16 cellular contexts compared by ENCODE assay signal in genomic region chr15:63447277-63447676, GRCh38. TPM values are rescaled to one million over a fixed set of nuclear protein-coding genes. Genes with fewer than 3 reads are reported as not detected.
A peak's percentile ranks its signal among the peaks of the same experiment; 100 is the strongest.
DNase-seq lines count a peak whose midpoint lies in the region; ATAC-seq and TF ChIP-seq lines count a peak whose summit lies in the region.
"Had no signal": no experiment of that assay in that cellular context is flagged by ENCODE, and none has a peak within 500 bp of the region (broad histone marks: within the 10 kb centered on the region; RNA-seq: fewer than 3 reads in every experiment).

No MANE protein-coding gene starts in this region.

- no peak overlapping the region for H3K4me3 ChIP-seq in HEK293 (ENCODE audit: low read depth, low read length)
- no peak overlapping the region for H3K4me3 ChIP-seq in stomach
- H3K4me3 ChIP-seq: colonic mucosa had no signal

- peak overlapping the region in 4 of 7 donors; percentile 65 to 85 (median 78) for H3K27ac Mint-ChIP-seq in CD14-positive monocyte
- no peak overlapping the region for H3K27ac Mint-ChIP-seq in stimulated activated naive CD8-positive, alpha-beta T cell treated with anti-CD3 and anti-CD28 coated beads, Interleukin-15, amount 100 ng/mL, for 72 hours
- H3K27ac Mint-ChIP-seq: B cell; stimulated activated effector memory CD8-positive, alpha-beta T cell treated with anti-CD3 and anti-CD28 coated beads, Interleukin-12 subunit alpha, Interleukin-12 subunit beta, amount 100 ng/mL, for 72 hours had no signal

- H3K27me3 Mint-ChIP-seq in CD14-positive monocyte (ENCODE audit: low read depth in 3 of 3): no peaks in the 10 kb centered on the region
- H3K27me3 Mint-ChIP-seq in stimulated activated naive CD8-positive, alpha-beta T cell treated with anti-CD3 and anti-CD28 coated beads, Interleukin-15, amount 100 ng/mL, for 72 hours: no peaks in the 10 kb centered on the region

- TF ChIP-seq EP300 in stomach (IDR thresholded peaks at IDR 0.05): no peak

- DNase-seq in CD14-positive monocyte (ENCODE audit: low spot score) (no peak), NCI-H2107 (lab: John Stamatoyannopoulos, UW) (peak; percentile 18), SHP77 (lab: John Stamatoyannopoulos, UW) (peak; percentile 32 to 51), stomach (no peak)
- no peak for DNase-seq in stimulated activated naive CD8-positive, alpha-beta T cell treated with anti-CD3 and anti-CD28 coated beads, Interleukin-15, amount 100 ng/mL, for 72 hours
- DNase-seq: activated naive CD4-positive, alpha-beta T cell; colonic mucosa; glutamatergic neuron; KBM-7; midbrain had no signal

- TF ChIP-seq CTCF in CD14-positive monocyte (IDR thresholded peaks at IDR 0.05) (no peak), HEK293 (tag by site-specific recombination; IDR thresholded peaks at IDR 0.05) (no peak), stomach (IDR thresholded peaks at IDR 0.05) (no peak)

- peaks cover 8% of the 10 kb centered on the region for H3K4me1 ChIP-seq in HEK293 (ENCODE audit: control insufficient read depth, insufficient read depth, low read length)
- H3K4me1 ChIP-seq in stomach: peaks cover 0 to 21% (median 7%) of the 10 kb centered on the region in 4 donors

- H3K27ac ChIP-seq in HEK293 (ENCODE audit: extremely low read depth, low read depth, low read length): no peak overlapping the region
- no peak overlapping the region for H3K27ac ChIP-seq in stomach
- H3K27ac ChIP-seq: colonic mucosa had no signal

- no peak for ATAC-seq in GM18907 (IDR thresholded peaks at IDR 0.05; ENCODE audit: unreplicated experiment)
- no peak for ATAC-seq in stimulated activated naive CD8-positive, alpha-beta T cell treated with anti-CD3 and anti-CD28 coated beads, Interleukin-15, amount 100 ng/mL, for 72 hours
- ATAC-seq: HCT116; Panc1; stimulated activated effector memory CD8-positive, alpha-beta T cell treated with anti-CD3 and anti-CD28 coated beads, Interleukin-12 subunit alpha, Interleukin-12 subunit beta, amount 100 ng/mL, for 72 hours had no signal

- no peaks in the 10 kb centered on the region for H3K9me3 ChIP-seq in HEK293 (ENCODE audit: control insufficient read depth, insufficient read depth, low read depth, low read length)
- H3K9me3 ChIP-seq in stomach: no peaks in the 10 kb centered on the region
- H3K9me3 ChIP-seq: colonic mucosa had no signal

- no peak for TF ChIP-seq POLR2A in stomach (IDR thresholded peaks at IDR 0.05)

- H3K36me3 ChIP-seq in HEK293 (ENCODE audit: control insufficient read depth in 2 of 2, insufficient read depth in 1 of 2, low read length in 2 of 2) (no peaks in the 10 kb centered on the region), stomach (no peaks in the 10 kb centered on the region)
- H3K36me3 ChIP-seq: colonic mucosa had no signal

- H3K9me3 Mint-ChIP-seq in CD14-positive monocyte: peaks cover 0 to 5% (median 2%) of the 10 kb centered on the region in 7 donors
- H3K9me3 Mint-ChIP-seq in stimulated activated naive CD8-positive, alpha-beta T cell treated with anti-CD3 and anti-CD28 coated beads, Interleukin-15, amount 100 ng/mL, for 72 hours: no peaks in the 10 kb centered on the region
- H3K9me3 Mint-ChIP-seq: stimulated activated effector memory CD8-positive, alpha-beta T cell treated with anti-CD3 and anti-CD28 coated beads, Interleukin-12 subunit alpha, Interleukin-12 subunit beta, amount 100 ng/mL, for 72 hours had no signal

- intact Hi-C loops in CD14-positive monocyte (cut with micrococcal nuclease): no loop called here
- intact Hi-C loops in stomach (cut with DNase I; ENCODE audit: low total_unique reads): no loop called here

- no peak overlapping the region for H3K4me3 Mint-ChIP-seq in CD14-positive monocyte
- H3K4me3 Mint-ChIP-seq in stimulated activated naive CD8-positive, alpha-beta T cell treated with anti-CD3 and anti-CD28 coated beads, Interleukin-15, amount 100 ng/mL, for 72 hours: no peak overlapping the region
- H3K4me3 Mint-ChIP-seq: B cell; stimulated activated effector memory CD8-positive, alpha-beta T cell treated with anti-CD3 and anti-CD28 coated beads, Interleukin-12 subunit alpha, Interleukin-12 subunit beta, amount 100 ng/mL, for 72 hours had no signal

- H3K4me1 Mint-ChIP-seq in CD14-positive monocyte: peaks cover 39% of the 10 kb centered on the region
- peaks cover 34% of the 10 kb centered on the region for H3K4me1 Mint-ChIP-seq in stimulated activated naive CD8-positive, alpha-beta T cell treated with anti-CD3 and anti-CD28 coated beads, Interleukin-15, amount 100 ng/mL, for 72 hours

- H3K27me3 ChIP-seq in stomach: no peaks in the 10 kb centered on the region
- H3K27me3 ChIP-seq: colonic mucosa had no signal

- POLR2A ChIA-PET in HEK293 (lab: Yijun Ruan, JAX): no interaction called here

- no peaks in the 10 kb centered on the region for H3K36me3 Mint-ChIP-seq in CD14-positive monocyte
- H3K36me3 Mint-ChIP-seq: stimulated activated effector memory CD8-positive, alpha-beta T cell treated with anti-CD3 and anti-CD28 coated beads, Interleukin-12 subunit alpha, Interleukin-12 subunit beta, amount 100 ng/mL, for 72 hours had no signal

- 84 to 96% (median 95%) methylated on average over 2 of the region's 2 CpGs for WGBS in stomach, 5 donors

- CTCF ChIA-PET in HEK293 (lab: Yijun Ruan, JAX): interaction anchor here (0.9 to 1.0 kb wide), 3 partner anchors 10 to 20 kb away, joined by 3 to 4 read pairs (median 3); no protein-coding TSS in a partner anchor

TF ChIP-seq in HEK293, 187 proteins besides CTCF, POLR2A, EP300 and RAD21:
- no peak for TF ChIP-seq RBAK (tag by site-specific recombination; IDR thresholded peaks at IDR 0.05)
- no peak for TF ChIP-seq ZEB2 (tag by site-specific recombination; IDR thresholded peaks at IDR 0.05)
- TF ChIP-seq ZNF629 (tag by site-specific recombination; IDR thresholded peaks at IDR 0.05): peak; percentile 69
- no peak for TF ChIP-seq KLF10 (tag by site-specific recombination; IDR thresholded peaks at IDR 0.05)
- TF ChIP-seq ATF2 (tag by site-specific recombination; IDR thresholded peaks at IDR 0.05; ENCODE audit: low read depth): peak; percentile 79
- no peak for TF ChIP-seq ZBTB44 (tag by site-specific recombination; IDR thresholded peaks at IDR 0.05)

RNA-seq across cellular contexts. Expression of gene USP3, which starts 57.1 kb away (rescaled TPM):
- polyA plus RNA-seq in CD14-positive monocyte (100 to 1,000 TPM in 1 of 2 donors, 10 to 100 TPM in 1; 91.4 to 122 TPM), stomach (10 to 100 TPM; 20.8 to 27.3 (median 25.7) TPM)
- 100 to 1,000 TPM in 2 of 5 donors, 10 to 100 TPM in 3; 10.5 to 174 (median 68.7) TPM for total RNA-seq in stomach

Comparison
In these comparisons a context has a peak if more than half of its experiments do, and no peak if none do; other contexts are left out.
1. DNase-seq: peak in NCI-H2107 (single experiment) and SHP77 (2 of 2); none in CD14-positive monocyte (single experiment), stimulated activated naive CD8-positive, alpha-beta T cell treated with anti-CD3 and anti-CD28 coated beads, Interleukin-15, amount 100 ng/mL, for 72 hours (0 of 2) and stomach (single experiment).
2. H3K27ac Mint-ChIP-seq: peak in CD14-positive monocyte (4 of 7); none in stimulated activated naive CD8-positive, alpha-beta T cell treated with anti-CD3 and anti-CD28 coated beads, Interleukin-15, amount 100 ng/mL, for 72 hours (0 of 2).